Comparison of ENCODE assay signal across 9 cellular contexts in the genomic region with DNA sequence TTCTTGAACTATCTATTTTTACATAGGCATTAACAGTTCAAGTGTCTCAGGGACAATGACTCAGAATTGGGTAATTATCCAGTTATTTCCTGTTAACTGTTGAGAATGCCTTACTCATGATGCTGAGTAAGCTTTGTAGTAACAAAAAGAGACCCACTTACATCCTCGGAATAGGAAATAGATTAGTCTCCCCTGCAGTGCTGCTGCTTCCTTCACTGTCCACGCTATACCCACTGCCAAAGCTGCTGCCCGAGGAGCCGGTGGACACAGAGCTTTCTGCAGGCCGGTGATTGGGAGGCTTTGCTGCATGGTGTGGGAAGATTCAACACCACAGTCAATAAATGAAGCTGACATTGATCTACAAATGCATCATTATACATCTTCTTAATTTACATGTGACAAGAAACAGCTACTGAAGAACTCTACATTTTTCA.
DNase-seq lines count a peak whose midpoint lies in the region; ATAC-seq and TF ChIP-seq lines count a peak whose summit lies in the region.
"Had no signal": no experiment of that assay in that cellular context is flagged by ENCODE, and none has a peak within 500 bp of the region (broad histone marks: within the 10 kb centered on the region; RNA-seq: fewer than 3 reads in every experiment).

No MANE protein-coding gene starts in this region.

- in situ Hi-C loops in astrocyte of the spinal cord (cut with HindIII; ENCODE audit: low sequenced_read_pairs): no loop called here

- H3K9me3 ChIP-seq in ES-I3 (ENCODE audit: control insufficient read depth, insufficient read depth, low read length): no peaks in the 10 kb centered on the region

- peak overlapping the region; percentile 21; the same call in 1 of the 2 replicates for H3K9ac ChIP-seq in ES-I3 (ENCODE audit: low read depth, low read length)

- peak overlapping the region; percentile 20 for H3K4me3 ChIP-seq in astrocyte of the spinal cord (ENCODE audit: low read depth, low read length)

- DNase-seq in NCI-H748 (lab: John Stamatoyannopoulos, UW; ENCODE audit: unreplicated experiment) (peak; percentile 68), astrocyte of the spinal cord (ENCODE audit: low read depth, low spot score) (peak; percentile 91), myocyte (ENCODE audit: low read depth) (peak; percentile 73), GDM1 (lab: John Stamatoyannopoulos, UW) (no peak), NCI-H1092 treated with DMSO at 0.1 percent for 48 hours (lab: John Stamatoyannopoulos, UW) (no peak)
- DNase-seq: T-helper 2 cell had no signal

- H3K4me1 ChIP-seq in ES-I3 (ENCODE audit: insufficient read depth, low read length): peaks cover 10% of the 10 kb centered on the region

- no peak for TF ChIP-seq CTCF in astrocyte of the spinal cord (IDR thresholded peaks at IDR 0.05; ENCODE audit: low read depth, low read length)

- no peaks in the 10 kb centered on the region for H3K36me3 ChIP-seq in ES-I3 (ENCODE audit: insufficient read depth, low read length)

- no peak for ATAC-seq in HG02938 (IDR thresholded peaks at IDR 0.05; ENCODE audit: unreplicated experiment)
- no peak for ATAC-seq in GM21367 (IDR thresholded peaks at IDR 0.05; ENCODE audit: unreplicated experiment)

Comparison
In these comparisons a context has a peak if more than half of its experiments do, and no peak if none do; other contexts are left out.
1. DNase-seq: peak in NCI-H748 (single experiment), astrocyte of the spinal cord (single experiment) and myocyte (single experiment); none in GDM1 (single experiment) and NCI-H1092 treated with DMSO at 0.1 percent for 48 hours (single experiment).